ENCODE assay signal across 13 cellular contexts in genomic region chr2:47501374-47502200, GRCh38.
DNase-seq lines count a peak whose midpoint lies in the region; ATAC-seq and TF ChIP-seq lines count a peak whose summit lies in the region.
"Had no signal": no experiment of that assay in that cellular context is flagged by ENCODE, and none has a peak within 500 bp of the region (broad histone marks: within the 10 kb centered on the region; RNA-seq: fewer than 3 reads in every experiment).

No MANE protein-coding gene starts in this region.

- TF ChIP-seq EP300 in SK-N-SH (IDR thresholded peaks at IDR 0.05; ENCODE audit: borderline replicate concordance in 1 of 2, low read depth in 1 of 2, low read length in 1 of 2), result no peak

- H3K4me3 ChIP-seq in SK-N-SH (ENCODE audit: low read depth in 2 of 2, low read length in 1 of 2) (no peak overlapping the region; a peak in 1 of 4 replicates), astrocyte of the spinal cord (ENCODE audit: low read depth, low read length) (no peak overlapping the region)
- H3K4me3 ChIP-seq: A549 had no signal

- H3K36me3 ChIP-seq in SK-N-SH (replicated peaks in 1 of 2; ENCODE audit: control insufficient read depth in 1 of 2, insufficient read depth in 2 of 2, low read length in 1 of 2), result no peaks in the 10 kb centered on the region

- WGBS in SK-N-SH (ENCODE audit: low lambda C conversion rate), result 45% methylated on average over 3 of the region's 3 CpGs

- no peaks in the 10 kb centered on the region for H3F3A ChIP-seq in SK-N-SH (replicated peaks; ENCODE audit: insufficient read depth)

- 0 out of 2 replicates have a peak, but pooled peaks cover 3% of the 10 kb centered on the region for H3K27me3 ChIP-seq in SK-N-SH (ENCODE audit: insufficient read depth)

- H2AFZ ChIP-seq in SK-N-SH (ENCODE audit: low read depth), result peak overlapping the region; percentile 12; the same call in 1 of the 2 replicates

- H3K27me3 Mint-ChIP-seq in osteocyte (ENCODE audit: unreplicated experiment), result no peaks in the 10 kb centered on the region

- H3K4me2 ChIP-seq in SK-N-SH, result peak overlapping the region; percentile 30; the same call in 1 of the 2 replicates
- H3K4me2 ChIP-seq: A549 had no signal

- no peaks in the 10 kb centered on the region for H3K9me2 ChIP-seq in SK-N-SH

- peaks cover 15% of the 10 kb centered on the region for H3K9me3 Mint-ChIP-seq in osteocyte (ENCODE audit: unreplicated experiment)

- CTCF ChIA-PET in SK-N-SH (lab: Yijun Ruan, JAX), result interaction anchor here (1.4 kb wide), 1 partner anchor 30 kb away, joined by 3 read pairs; no protein-coding TSS in a partner anchor

- TF ChIP-seq CTCF in SK-N-SH (IDR thresholded peaks at IDR 0.05) (no peak), astrocyte of the spinal cord (IDR thresholded peaks at IDR 0.05; ENCODE audit: low read depth, low read length) (no peak), osteocyte (IDR thresholded peaks at IDR 0.05) (no peak)

- H3K4me1 ChIP-seq in SK-N-SH (ENCODE audit: control insufficient read depth in 1 of 2, insufficient read depth in 2 of 2, low read depth in 1 of 2, low read length in 1 of 2), result peaks cover 0 to 10% of the 10 kb centered on the region in 2 experiments; a peak in 1 of 4 replicates
- H3K4me1 ChIP-seq: A549 had no signal

- H3K79me2 ChIP-seq in SK-N-SH (ENCODE audit: insufficient read depth), result no peaks in the 10 kb centered on the region

- H3K4me3 Mint-ChIP-seq in osteocyte (ENCODE audit: unreplicated experiment), result no peak overlapping the region

- no peaks in the 10 kb centered on the region for H3K36me3 Mint-ChIP-seq in osteocyte (ENCODE audit: unreplicated experiment)

- ATAC-seq in SK-N-SH treated with all-trans-retinoic acid at 6 μM for 48 hours, result no peak
- no peak for ATAC-seq in HG02884 (IDR thresholded peaks at IDR 0.05; ENCODE audit: unreplicated experiment)
- ATAC-seq: A549 had no signal

- no peak for TF ChIP-seq RAD21 in SK-N-SH (IDR thresholded peaks at IDR 0.05; ENCODE audit: low read length)

- H3K9me3 ChIP-seq in SK-N-SH, result no peaks in the 10 kb centered on the region; the same call in 1 of the 2 replicates

- H4K20me1 ChIP-seq in SK-N-SH (ENCODE audit: insufficient read depth), result no peaks in the 10 kb centered on the region

- no peak overlapping the region for H3K27ac ChIP-seq in SK-N-SH (ENCODE audit: low read depth in 2 of 2, low read length in 1 of 2)
- H3K27ac ChIP-seq: A549 had no signal

- H3K27ac Mint-ChIP-seq in osteocyte (ENCODE audit: unreplicated experiment), result no peak overlapping the region

- in situ Hi-C loops in astrocyte of the spinal cord (cut with HindIII; ENCODE audit: low sequenced_read_pairs), result no loop called here

- POLR2A ChIA-PET in SK-N-SH (lab: Yijun Ruan, JAX), result no interaction called here

- H3K4me1 Mint-ChIP-seq in osteocyte (ENCODE audit: unreplicated experiment), result peaks cover 5% of the 10 kb centered on the region

- DNase-seq in SK-N-SH, result no peak
- DNase-seq in NCI-H226, result peak; percentile 52
- peak; percentile 65 for DNase-seq in astrocyte of the spinal cord (ENCODE audit: low read depth, low spot score)
- DNase-seq in osteocyte (ENCODE audit: extremely low spot score, unreplicated experiment), result peak; percentile 51
- DNase-seq in NCI-H1048 (lab: John Stamatoyannopoulos, UW), result no peak
- no peak for DNase-seq in NCI-H69 (lab: John Stamatoyannopoulos, UW)
- DNase-seq: amygdala; NCI-H1930; SHP77; stimulated activated CD8-positive, alpha-beta memory T cell treated with anti-CD3 and anti-CD28 coated beads, Interleukin-4, amount 100 ng/mL, for 48 hours had no signal

- H3K9ac ChIP-seq in SK-N-SH, result no peak overlapping the region

TF ChIP-seq in SK-N-SH, 30 proteins besides CTCF, POLR2A, EP300 and RAD21:
- TF ChIP-seq NFIC (IDR thresholded peaks at IDR 0.05; ENCODE audit: borderline replicate concordance) (no peak), FOSL2 (IDR thresholded peaks at IDR 0.05; ENCODE audit: borderline replicate concordance, low read depth) (peak; percentile 16; the same call in 1 of the 2 replicates)

TF ChIP-seq in SK-N-SH treated with all-trans-retinoic acid at 6 μM for 48 hours, 23 proteins besides CTCF, POLR2A, EP300 and RAD21:
- no peak for TF ChIP-seq POU6F1 (CRISPR knock-in tag; IDR thresholded peaks at IDR 0.05; ENCODE audit: borderline replicate concordance, low read depth)
- TF ChIP-seq PPARA (CRISPR knock-in tag; IDR thresholded peaks at IDR 0.05; ENCODE audit: borderline replicate concordance), result no peak
- no peak for TF ChIP-seq ZNF70 (CRISPR knock-in tag; IDR thresholded peaks at IDR 0.05)
- TF ChIP-seq TOX (CRISPR knock-in tag; IDR thresholded peaks at IDR 0.05; ENCODE audit: borderline replicate concordance), result no peak
- no peak for TF ChIP-seq BACH2 (CRISPR knock-in tag; IDR thresholded peaks at IDR 0.05; ENCODE audit: borderline replicate concordance)
- no peak for TF ChIP-seq CREB5 (CRISPR knock-in tag; IDR thresholded peaks at IDR 0.05; ENCODE audit: low read depth)
- TF ChIP-seq CSRNP3 (CRISPR knock-in tag; IDR thresholded peaks at IDR 0.05), result no peak
- no peak for TF ChIP-seq RARB (CRISPR knock-in tag; IDR thresholded peaks at IDR 0.05)
- no peak for TF ChIP-seq ZNF8 (CRISPR knock-in tag; IDR thresholded peaks at IDR 0.05)
- TF ChIP-seq CSDC2 (CRISPR knock-in tag; IDR thresholded peaks at IDR 0.05), result no peak
- no peak for TF ChIP-seq GLIS3 (CRISPR knock-in tag; IDR thresholded peaks at IDR 0.05)
- TF ChIP-seq TCF4 (CRISPR knock-in tag; IDR thresholded peaks at IDR 0.05; ENCODE audit: borderline replicate concordance), result no peak
- TF ChIP-seq ISL1 (CRISPR knock-in tag; IDR thresholded peaks at IDR 0.05), result no peak
- TF ChIP-seq ZFP3 (CRISPR knock-in tag; IDR thresholded peaks at IDR 0.05), result no peak
- TF ChIP-seq ZFP30 (CRISPR knock-in tag; IDR thresholded peaks at IDR 0.05), result no peak
- TF ChIP-seq ZC3H10 (CRISPR knock-in tag; IDR thresholded peaks at IDR 0.05), result no peak

Comparison
In these comparisons a context has a peak if more than half of its experiments do, and no peak if none do; other contexts are left out.
1. DNase-seq: peak in NCI-H226 (single experiment), astrocyte of the spinal cord (single experiment) and osteocyte (single experiment); none in SK-N-SH (single experiment), NCI-H1048 (single experiment) and NCI-H69 (single experiment).